Comparison of ENCODE assay signal across 1 cellular context in genomic region chr15:38674440-38674839, GRCh38.
TF ChIP-seq lines count a peak whose summit lies in the region.

No MANE protein-coding gene starts in this region.

TF ChIP-seq in HepG2, 621 proteins besides CTCF, POLR2A, EP300 and RAD21:
- TF ChIP-seq FOXP4 (CRISPR knock-in tag; IDR thresholded peaks at IDR 0.05) (no peak), SAFB2 (CRISPR knock-in tag; IDR thresholded peaks at IDR 0.05; ENCODE audit: borderline replicate concordance, low read depth) (no peak), ZNF512 (CRISPR knock-in tag; IDR thresholded peaks at IDR 0.05) (no peak), NFE2 (CRISPR knock-in tag; IDR thresholded peaks at IDR 0.05) (no peak), RELA (CRISPR knock-in tag; IDR thresholded peaks at IDR 0.05) (no peak), ZBTB37 (CRISPR knock-in tag; IDR thresholded peaks at IDR 0.05) (no peak), RNF2 (conservative IDR thresholded peaks at IDR 0.05; ENCODE audit: low read depth) (no peak), ZSCAN29 (CRISPR knock-in tag; conservative IDR thresholded peaks at IDR 0.05) (no peak)
